Comparison of ENCODE assay signal across 1 cellular context in the genomic region with DNA sequence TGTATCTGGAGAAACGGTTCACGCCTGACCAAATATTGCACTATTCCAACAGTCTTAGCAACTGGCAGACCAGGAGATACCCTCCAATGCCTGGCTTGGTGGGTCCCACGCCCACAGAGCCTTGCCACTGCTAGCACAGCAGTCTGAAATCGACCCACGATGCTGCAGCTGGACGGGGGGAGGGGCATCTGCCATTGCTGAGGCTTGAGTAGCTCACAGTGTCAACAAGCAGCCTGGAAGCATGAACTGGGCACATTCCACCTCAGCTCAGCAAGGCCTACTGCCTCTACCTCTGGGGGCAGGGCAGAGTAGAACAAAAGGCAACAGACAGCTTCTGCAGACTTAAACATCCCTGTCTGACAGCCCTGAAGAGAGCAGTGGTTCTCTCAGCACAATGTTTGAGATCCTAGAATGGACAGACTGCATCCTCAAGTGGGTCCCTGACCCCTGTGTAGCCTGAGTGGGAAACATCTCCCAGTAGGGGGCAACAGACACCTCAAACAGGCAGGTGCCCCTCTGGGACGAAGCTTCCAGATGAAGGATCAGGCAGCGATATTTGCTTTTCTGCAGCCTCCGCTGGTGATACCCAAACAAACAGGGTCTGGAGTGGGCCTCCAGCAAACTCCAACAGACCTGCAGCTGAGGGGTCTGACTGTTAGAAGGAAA.
TF ChIP-seq lines count a peak whose summit lies in the region.

No MANE protein-coding gene starts in this region.

TF ChIP-seq in GM23338, 12 proteins besides CTCF, POLR2A, EP300 and RAD21 (continued from another document):
- TF ChIP-seq, protein P1, sequence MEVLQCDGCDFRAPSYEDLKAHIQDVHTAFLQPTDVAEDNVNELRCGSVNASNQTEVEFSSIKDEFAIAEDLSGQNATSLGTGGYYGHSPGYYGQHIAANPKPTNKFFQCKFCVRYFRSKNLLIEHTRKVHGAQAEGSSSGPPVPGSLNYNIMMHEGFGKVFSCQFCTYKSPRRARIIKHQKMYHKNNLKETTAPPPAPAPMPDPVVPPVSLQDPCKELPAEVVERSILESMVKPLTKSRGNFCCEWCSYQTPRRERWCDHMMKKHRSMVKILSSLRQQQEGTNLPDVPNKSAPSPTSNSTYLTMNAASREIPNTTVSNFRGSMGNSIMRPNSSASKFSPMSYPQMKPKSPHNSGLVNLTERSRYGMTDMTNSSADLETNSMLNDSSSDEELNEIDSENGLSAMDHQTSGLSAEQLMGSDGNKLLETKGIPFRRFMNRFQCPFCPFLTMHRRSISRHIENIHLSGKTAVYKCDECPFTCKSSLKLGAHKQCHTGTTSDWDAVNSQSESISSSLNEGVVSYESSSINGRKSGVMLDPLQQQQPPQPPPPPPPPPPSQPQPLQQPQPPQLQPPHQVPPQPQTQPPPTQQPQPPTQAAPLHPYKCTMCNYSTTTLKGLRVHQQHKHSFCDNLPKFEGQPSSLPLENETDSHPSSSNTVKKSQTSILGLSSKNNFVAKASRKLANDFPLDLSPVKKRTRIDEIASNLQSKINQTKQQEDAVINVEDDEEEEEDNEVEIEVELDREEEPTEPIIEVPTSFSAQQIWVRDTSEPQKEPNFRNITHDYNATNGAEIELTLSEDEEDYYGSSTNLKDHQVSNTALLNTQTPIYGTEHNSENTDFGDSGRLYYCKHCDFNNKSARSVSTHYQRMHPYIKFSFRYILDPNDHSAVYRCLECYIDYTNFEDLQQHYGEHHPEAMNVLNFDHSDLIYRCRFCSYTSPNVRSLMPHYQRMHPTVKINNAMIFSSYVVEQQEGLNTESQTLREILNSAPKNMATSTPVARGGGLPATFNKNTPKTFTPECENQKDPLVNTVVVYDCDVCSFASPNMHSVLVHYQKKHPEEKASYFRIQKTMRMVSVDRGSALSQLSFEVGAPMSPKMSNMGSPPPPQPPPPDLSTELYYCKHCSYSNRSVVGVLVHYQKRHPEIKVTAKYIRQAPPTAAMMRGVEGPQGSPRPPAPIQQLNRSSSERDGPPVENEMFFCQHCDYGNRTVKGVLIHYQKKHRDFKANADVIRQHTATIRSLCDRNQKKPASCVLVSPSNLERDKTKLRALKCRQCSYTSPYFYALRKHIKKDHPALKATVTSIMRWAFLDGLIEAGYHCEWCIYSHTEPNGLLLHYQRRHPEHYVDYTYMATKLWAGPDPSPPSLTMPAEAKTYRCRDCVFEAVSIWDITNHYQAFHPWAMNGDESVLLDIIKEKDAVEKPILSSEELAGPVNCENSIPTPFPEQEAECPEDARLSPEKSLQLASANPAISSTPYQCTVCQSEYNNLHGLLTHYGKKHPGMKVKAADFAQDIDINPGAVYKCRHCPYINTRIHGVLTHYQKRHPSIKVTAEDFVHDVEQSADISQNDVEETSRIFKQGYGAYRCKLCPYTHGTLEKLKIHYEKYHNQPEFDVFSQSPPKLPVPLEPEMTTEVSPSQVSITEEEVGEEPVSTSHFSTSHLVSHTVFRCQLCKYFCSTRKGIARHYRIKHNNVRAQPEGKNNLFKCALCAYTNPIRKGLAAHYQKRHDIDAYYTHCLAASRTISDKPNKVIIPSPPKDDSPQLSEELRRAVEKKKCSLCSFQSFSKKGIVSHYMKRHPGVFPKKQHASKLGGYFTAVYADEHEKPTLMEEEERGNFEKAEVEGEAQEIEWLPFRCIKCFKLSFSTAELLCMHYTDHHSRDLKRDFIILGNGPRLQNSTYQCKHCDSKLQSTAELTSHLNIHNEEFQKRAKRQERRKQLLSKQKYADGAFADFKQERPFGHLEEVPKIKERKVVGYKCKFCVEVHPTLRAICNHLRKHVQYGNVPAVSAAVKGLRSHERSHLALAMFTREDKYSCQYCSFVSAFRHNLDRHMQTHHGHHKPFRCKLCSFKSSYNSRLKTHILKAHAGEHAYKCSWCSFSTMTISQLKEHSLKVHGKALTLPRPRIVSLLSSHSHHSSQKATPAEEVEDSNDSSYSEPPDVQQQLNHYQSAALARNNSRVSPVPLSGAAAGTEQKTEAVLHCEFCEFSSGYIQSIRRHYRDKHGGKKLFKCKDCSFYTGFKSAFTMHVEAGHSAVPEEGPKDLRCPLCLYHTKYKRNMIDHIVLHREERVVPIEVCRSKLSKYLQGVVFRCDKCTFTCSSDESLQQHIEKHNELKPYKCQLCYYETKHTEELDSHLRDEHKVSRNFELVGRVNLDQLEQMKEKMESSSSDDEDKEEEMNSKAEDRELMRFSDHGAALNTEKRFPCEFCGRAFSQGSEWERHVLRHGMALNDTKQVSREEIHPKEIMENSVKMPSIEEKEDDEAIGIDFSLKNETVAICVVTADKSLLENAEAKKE (CRISPR knock-in tag; IDR thresholded peaks at IDR 0.05), result no peak
